Comparison of ENCODE assay signal across 17 cellular contexts in genomic region chr10:43930243-43930642, GRCh38.
DNase-seq lines count a peak whose midpoint lies in the region; ATAC-seq, FAIRE-seq and TF ChIP-seq lines count a peak whose summit lies in the region.
"Had no signal": no experiment of that assay in that cellular context is flagged by ENCODE, and none has a peak within 500 bp of the region (broad histone marks: within the 10 kb centered on the region; RNA-seq: fewer than 3 reads in every experiment).

No MANE protein-coding gene starts in this region.

- peak overlapping the region; percentile 99 for H2AK5ac ChIP-seq in IMR-90 (ENCODE audit: low read depth, low read length)

- H4K8ac ChIP-seq in IMR-90 (ENCODE audit: low read depth in 2 of 2, low read length in 2 of 2) = peak overlapping the region; percentile 93

- peak overlapping the region; percentile 73; the same call in 1 of the 2 replicates for H3K23ac ChIP-seq in IMR-90 (ENCODE audit: low read depth, low read length)

- WGBS in IMR-90 (ENCODE audit: extremely low coverage in 2 of 2, insufficient read length in 1 of 2), 2 experiments = 100% methylated on average over 3 of the region's 3 CpGs; no CpG with 5 or more reads in 1 of the 2 experiments

- CTCF ChIA-PET in IMR-90 (lab: Yijun Ruan, JAX) = no interaction called here

- peak overlapping the region; percentile 92 for H4K91ac ChIP-seq in IMR-90 (ENCODE audit: insufficient read depth, low read depth, low read length)

- H2BK15ac ChIP-seq in IMR-90 (ENCODE audit: low read depth, low read length) = peak overlapping the region; percentile 71; the same call in 2 of the 3 replicates

- H3K4me1 ChIP-seq in IMR-90 (ENCODE audit: control insufficient read depth, insufficient read depth, low read length) = peaks cover 14% of the 10 kb centered on the region

- H3K79me1 ChIP-seq in IMR-90 (ENCODE audit: low read depth in 1 of 2, low read length in 2 of 2) = no peaks in the 10 kb centered on the region

- H2AFZ ChIP-seq in IMR-90 (replicated peaks; ENCODE audit: low read length, poor library complexity) = peak overlapping the region; percentile 70

- POLR2A ChIA-PET in IMR-90 (lab: Charles Lee; ENCODE audit: unreplicated experiment) = no interaction called here

- peak overlapping the region; percentile 90 for H3K18ac ChIP-seq in IMR-90 (ENCODE audit: low read depth, low read length)

- no peaks in the 10 kb centered on the region for H4K20me1 ChIP-seq in IMR-90 (ENCODE audit: insufficient read depth, low read length)

- H3K27ac ChIP-seq in IMR-90 (ENCODE audit: insufficient read depth, low read length) (peak overlapping the region; percentile 68; the same call in 1 of the 2 replicates), coronary artery (no peak overlapping the region)

- no peaks in the 10 kb centered on the region for H3K9me3 ChIP-seq in IMR-90 (ENCODE audit: control insufficient read depth, insufficient read depth, low read length)

- H3K4me3 ChIP-seq in IMR-90 (ENCODE audit: insufficient read depth, low read depth, low read length) = no peak overlapping the region
- no peak overlapping the region for H3K4me3 ChIP-seq in coronary artery

- no peak overlapping the region for H3K4me2 ChIP-seq in IMR-90 (ENCODE audit: low read depth, low read length)

- ATAC-seq in IMR-90 (ENCODE audit: low read depth) = no peak
- ATAC-seq in HG03095 (IDR thresholded peaks at IDR 0.05; ENCODE audit: unreplicated experiment) = no peak
- ATAC-seq: HCT116 had no signal

- H2BK20ac ChIP-seq in IMR-90 (ENCODE audit: low read depth, low read length) = peak overlapping the region; percentile 97

- H2AK9ac ChIP-seq in IMR-90 (replicated peaks; ENCODE audit: low read depth, low read length, poor library complexity) = peak overlapping the region; percentile 88

- BruUV-seq in IMR-90 (replicated peaks; lab: Mats Ljungman, UMichigan) = no TSS peak

- H3K4ac ChIP-seq in IMR-90 (ENCODE audit: low read depth, low read length) = peak overlapping the region; percentile 86

- no peaks in the 10 kb centered on the region for H3K36me3 ChIP-seq in IMR-90 (ENCODE audit: control insufficient read depth, insufficient read depth, low read length)

- in situ Hi-C loops in IMR-90 (cut with MboI; ENCODE audit: low sequenced_read_pairs) = no loop called here

- peak overlapping the region; percentile 46 for H3K14ac ChIP-seq in IMR-90 (replicated peaks; ENCODE audit: low read depth, low read length)

- intact Hi-C loops in IMR-90 (cut with micrococcal nuclease) = no loop called here

- no peaks in the 10 kb centered on the region for H3K27me3 ChIP-seq in IMR-90 (ENCODE audit: control insufficient read depth, insufficient read depth, low read length)

- H3K9me1 ChIP-seq in IMR-90 (ENCODE audit: insufficient read depth, low read length) = peaks cover 11% of the 10 kb centered on the region

- peak overlapping the region; percentile 95 for H2BK120ac ChIP-seq in IMR-90 (ENCODE audit: low read depth, low read length)

- DNase-seq in IMR-90 (no peak), coronary artery (ENCODE audit: low spot score) (peak; percentile 17), islet precursor cell (peak; percentile 15), urothelium cell line (ENCODE audit: low spot score) (no peak), HTR-8/SVneo (ENCODE audit: insufficient read length, low spot score) (no peak), GOT3 (lab: John Stamatoyannopoulos, UW) (no peak)
- DNase-seq: C1 segment of cervical spinal cord; Calu3; CD4-positive, alpha-beta memory T cell; COR-L47; DMS53; DMS79 treated with DMSO at 0.1 percent for 48 hours; GF-D8 had no signal

- no peak for TF ChIP-seq POLR2A in IMR-90 (IDR thresholded peaks at IDR 0.05; ENCODE audit: low read depth, low read length)

- H3K9ac ChIP-seq in IMR-90 (ENCODE audit: low read depth, low read length) = no peak overlapping the region

- no peak for TF ChIP-seq RAD21 in IMR-90 (IDR thresholded peaks at IDR 0.05; ENCODE audit: low read length)

- dilution Hi-C loops in IMR-90 (cut with HindIII; ENCODE audit: low sequenced_read_pairs, unreplicated experiment) = no loop called here

- peak overlapping the region; percentile 74; the same call in 1 of the 2 replicates for H3K56ac ChIP-seq in IMR-90 (ENCODE audit: extremely low read depth, insufficient read depth, low read length)

- peak overlapping the region; percentile 95 for H2BK5ac ChIP-seq in IMR-90 (ENCODE audit: low read depth, low read length, poor library complexity, severe bottlenecking)

- peak overlapping the region; percentile 86; the same call in 1 of the 2 replicates for H4K5ac ChIP-seq in IMR-90 (ENCODE audit: low read depth, low read length)

- TF ChIP-seq CTCF in IMR-90 (conservative IDR thresholded peaks at IDR 0.05; ENCODE audit: low read depth, low read length) (no peak), coronary artery (IDR thresholded peaks at IDR 0.05) (no peak)

- FAIRE-seq in urothelium cell line (lab: Jason Lieb, UNC) (peak; percentile 84), HTR-8/SVneo (lab: Jason Lieb, UNC) (no peak)
- FAIRE-seq: GM12891, H1 had no signal

TF ChIP-seq in IMR-90, 13 proteins besides CTCF, POLR2A, EP300 and RAD21:
- TF ChIP-seq RCOR1 (IDR thresholded peaks at IDR 0.05; ENCODE audit: insufficient replicate concordance, low read length) (no peak), BHLHE40 (IDR thresholded peaks at IDR 0.05; ENCODE audit: low read depth, low read length) (no peak), MXI1 (IDR thresholded peaks at IDR 0.05; ENCODE audit: borderline replicate concordance, low read depth, low read length) (no peak), MAFK (IDR thresholded peaks at IDR 0.05; ENCODE audit: low read depth, low read length) (no peak), FOS (IDR thresholded peaks at IDR 0.05; ENCODE audit: low read depth, low read length) (no peak), SMC3 (IDR thresholded peaks at IDR 0.05; ENCODE audit: low read depth, low read length) (no peak)

Comparison
In these comparisons a context has a peak if more than half of its experiments do, and no peak if none do; other contexts are left out.
1. DNase-seq: peak in coronary artery (single experiment) and islet precursor cell (single experiment); none in IMR-90 (single experiment), urothelium cell line (single experiment), HTR-8/SVneo (single experiment) and GOT3 (single experiment).